Comparison of ENCODE assay signal across 12 cellular contexts in genomic region chr10:44517635-44518034, GRCh38.
DNase-seq lines count a peak whose midpoint lies in the region; ATAC-seq and TF ChIP-seq lines count a peak whose summit lies in the region.
"Had no signal": no experiment of that assay in that cellular context is flagged by ENCODE, and none has a peak within 500 bp of the region (broad histone marks: within the 10 kb centered on the region; RNA-seq: fewer than 3 reads in every experiment).

No MANE protein-coding gene starts in this region.

- H3K4me3 ChIP-seq in left ventricle myocardium inferior (no peak overlapping the region), KMS-11 (IDR thresholded peaks at IDR 0.05; ENCODE audit: insufficient read depth, low read depth, low read length) (no peak overlapping the region), brain microvascular endothelial cell (ENCODE audit: low read depth, low read length) (no peak overlapping the region), vagina (no peak overlapping the region)
- H3K4me3 ChIP-seq: BLaER1 treated with 17β-estradiol and CSF1 and Interleukin-3, amounts not matched to agents 10 nM and 100 nM had no signal

- H4K20me1 ChIP-seq in KMS-11 (ENCODE audit: insufficient read depth): no peaks in the 10 kb centered on the region
- H4K20me1 ChIP-seq: BLaER1 treated with 17β-estradiol and CSF1 and Interleukin-3, amounts not matched to agents 10 nM and 100 nM had no signal

- H3K27me3 ChIP-seq in left ventricle myocardium inferior (ENCODE audit: low read depth) (no peaks in the 10 kb centered on the region), KMS-11 (ENCODE audit: insufficient read depth, low read depth) (no peaks in the 10 kb centered on the region), brain microvascular endothelial cell (replicated peaks) (no peaks in the 10 kb centered on the region), vagina (no peaks in the 10 kb centered on the region)
- H3K27me3 ChIP-seq: BLaER1 treated with 17β-estradiol and CSF1 and Interleukin-3, amounts not matched to agents 10 nM and 100 nM had no signal

- intact Hi-C loops in left ventricle myocardium inferior (cut with micrococcal nuclease) (no loop called here), left ventricle myocardium superior (cut with micrococcal nuclease) (no loop called here), vagina (cut with DNase I) (no loop called here)

- no peak overlapping the region for H3K27ac ChIP-seq in left ventricle myocardium inferior (replicated peaks)
- no peak overlapping the region for H3K27ac ChIP-seq in KMS-11
- H3K27ac ChIP-seq in brain microvascular endothelial cell: no peak overlapping the region
- H3K27ac ChIP-seq in vagina: no peak overlapping the region
- H3K27ac ChIP-seq: BLaER1 treated with 17β-estradiol and CSF1 and Interleukin-3, amounts not matched to agents 10 nM and 100 nM had no signal

- H3K9me3 ChIP-seq in left ventricle myocardium inferior (replicated peaks): peaks cover 11% of the 10 kb centered on the region
- H3K9me3 ChIP-seq in vagina: no peaks in the 10 kb centered on the region
- H3K9me3 ChIP-seq: BLaER1 treated with 17β-estradiol and CSF1 and Interleukin-3, amounts not matched to agents 10 nM and 100 nM had no signal

- no peak overlapping the region for H3K4me2 ChIP-seq in KMS-11
- H3K4me2 ChIP-seq: BLaER1 treated with 17β-estradiol and CSF1 and Interleukin-3, amounts not matched to agents 10 nM and 100 nM had no signal

- H3K4me1 ChIP-seq in left ventricle myocardium inferior (no peaks in the 10 kb centered on the region), KMS-11 (ENCODE audit: low read depth, poor library complexity, severe bottlenecking) (no peaks in the 10 kb centered on the region), vagina (no peaks in the 10 kb centered on the region)

- no peak overlapping the region for H3K9ac ChIP-seq in KMS-11
- H3K9ac ChIP-seq: BLaER1 treated with 17β-estradiol and CSF1 and Interleukin-3, amounts not matched to agents 10 nM and 100 nM had no signal

- TF ChIP-seq CTCF in left ventricle myocardium inferior (IDR thresholded peaks at IDR 0.05; ENCODE audit: borderline replicate concordance) (peak; percentile 33), KMS-11 (conservative IDR thresholded peaks at IDR 0.05; ENCODE audit: low read depth, low read length) (peak; percentile 47), brain microvascular endothelial cell (IDR thresholded peaks at IDR 0.05; ENCODE audit: low read depth, low read length, missing control alignments) (peak; percentile 49), vagina (IDR thresholded peaks at IDR 0.05) (no peak)

- ATAC-seq in left ventricle myocardium superior (no peak), HG03565 (IDR thresholded peaks at IDR 0.05; ENCODE audit: unreplicated experiment) (no peak), GM21529 (IDR thresholded peaks at IDR 0.05; ENCODE audit: unreplicated experiment) (no peak)

- H3K36me3 ChIP-seq in left ventricle myocardium inferior: no peaks in the 10 kb centered on the region
- no peaks in the 10 kb centered on the region for H3K36me3 ChIP-seq in KMS-11 (ENCODE audit: insufficient read depth)
- no peaks in the 10 kb centered on the region for H3K36me3 ChIP-seq in brain microvascular endothelial cell (replicated peaks)
- H3K36me3 ChIP-seq in vagina: no peaks in the 10 kb centered on the region
- H3K36me3 ChIP-seq: BLaER1 treated with 17β-estradiol and CSF1 and Interleukin-3, amounts not matched to agents 10 nM and 100 nM had no signal

- in situ Hi-C loops in brain microvascular endothelial cell (cut with HindIII; ENCODE audit: low pct_ligation_motif_present, low sequenced_read_pairs): no loop called here

- H3K79me2 ChIP-seq in KMS-11 (ENCODE audit: insufficient read depth, low read depth): no peaks in the 10 kb centered on the region

- TF ChIP-seq POLR2A in vagina (IDR thresholded peaks at IDR 0.05): no peak

- no peak for DNase-seq in left ventricle myocardium inferior
- DNase-seq in left ventricle myocardium superior: no peak
- no peak for DNase-seq in brain microvascular endothelial cell
- no peak for DNase-seq in NCI-H526 treated with DMSO at 0.1 percent for 48 hours (lab: John Stamatoyannopoulos, UW)
- DNase-seq in vagina (ENCODE audit: extremely low spot score in 2 of 2): no peak
- DNase-seq: MV-4-11; small intestine; stimulated activated naive CD8-positive, alpha-beta T cell treated with anti-CD3 and anti-CD28 coated beads, Interleukin-15, amount 100 ng/mL, for 72 hours had no signal

- H2AFZ ChIP-seq in KMS-11 (ENCODE audit: low read depth): no peak overlapping the region

Comparison
In these comparisons a context has a peak if more than half of its experiments do, and no peak if none do; other contexts are left out.
1. CTCF ChIP-seq: peak in left ventricle myocardium inferior (single experiment), KMS-11 (single experiment) and brain microvascular endothelial cell (single experiment); none in vagina (0 of 3).